ENCODE assay signal across 10 cellular contexts in genomic region chr19:35204799-35205732, GRCh38. TPM values are rescaled to one million over a fixed set of nuclear protein-coding genes. Genes with fewer than 3 reads are reported as not detected.
A peak's percentile ranks its signal among the peaks of the same experiment; 100 is the strongest.
DNase-seq lines count a peak whose midpoint lies in the region; ATAC-seq and TF ChIP-seq lines count a peak whose summit lies in the region.
"Had no signal": no experiment of that assay in that cellular context is flagged by ENCODE, and none has a peak within 500 bp of the region (broad histone marks: within the 10 kb centered on the region; RNA-seq: fewer than 3 reads in every experiment).

No MANE protein-coding gene starts in this region.

- H3K9me3 ChIP-seq in MM.1S (replicated peaks; ENCODE audit: insufficient read depth, low read length), result no peaks in the 10 kb centered on the region
- H3K9me3 ChIP-seq: thoracic aorta had no signal

- no peaks in the 10 kb centered on the region for H3K36me3 ChIP-seq in MM.1S (replicated peaks; ENCODE audit: insufficient read depth, low read length)
- H3K36me3 ChIP-seq: thoracic aorta had no signal

- peaks cover 31% of the 10 kb centered on the region for H3F3A ChIP-seq in MM.1S (ENCODE audit: insufficient read depth, low read length)

- no peaks in the 10 kb centered on the region for H3K79me2 ChIP-seq in MM.1S (ENCODE audit: low read length)

- peak overlapping the region; percentile 93 for H3K27ac ChIP-seq in MM.1S (ENCODE audit: low read length)
- H3K27ac ChIP-seq: thoracic aorta had no signal

- peaks cover 39% of the 10 kb centered on the region for H3K4me1 ChIP-seq in MM.1S (ENCODE audit: low read length)

- peak overlapping the region; percentile 83 for H3K9ac ChIP-seq in MM.1S (ENCODE audit: low read length)

- peak overlapping the region; percentile 62 for H3K4me2 ChIP-seq in MM.1S (ENCODE audit: low read depth, low read length)

- H3K4me3 ChIP-seq in MM.1S (ENCODE audit: low read length), result peak overlapping the region; percentile 51
- H3K4me3 ChIP-seq: thoracic aorta had no signal

- no peaks in the 10 kb centered on the region for H4K20me1 ChIP-seq in MM.1S (ENCODE audit: insufficient read depth, low read length)

- no peaks in the 10 kb centered on the region for H3K9me2 ChIP-seq in MM.1S (replicated peaks; ENCODE audit: insufficient read depth, low read length)

- peak overlapping the region; percentile 81 for H2AFZ ChIP-seq in MM.1S (ENCODE audit: low read length)

- ATAC-seq in GM21390 (IDR thresholded peaks at IDR 0.05; ENCODE audit: unreplicated experiment) (peak; percentile 81), esophagus mucosa (peak; percentile 57)

- peak; percentile 31 for DNase-seq in GF-D8 (lab: John Stamatoyannopoulos, UW)
- DNase-seq in MM.1S, result peak; percentile 67
- no peak for DNase-seq in activated CD4-positive, CD25-positive, alpha-beta regulatory T cell treated with anti-CD3 and anti-CD28 coated beads, Interleukin-2, amount 50 U/mL, for 72 hours
- no peak for DNase-seq in NCI-H2081 (lab: John Stamatoyannopoulos, UW)
- DNase-seq in D341Med (ENCODE audit: low spot score), result no peak
- DNase-seq in activated CD4-positive, alpha-beta T cell treated with anti-CD3 and anti-CD28 coated beads for 4 hours, result no peak

- no peak for TF ChIP-seq CTCF in MM.1S (IDR thresholded peaks at IDR 0.05; ENCODE audit: low read length)

- H3K27me3 ChIP-seq in MM.1S (replicated peaks; ENCODE audit: insufficient read depth, low read length), result no peaks in the 10 kb centered on the region

RNA-seq across cellular contexts. Expression of gene FAM187B, which starts 23.5 kb away (rescaled TPM):
- not detected for total RNA-seq in esophagus mucosa
- total RNA-seq: lung microvascular endothelial cell, thoracic aorta had no signal

RNA-seq across cellular contexts. Expression of gene LSR, which starts 43.7 kb away (rescaled TPM):
- total RNA-seq in esophagus mucosa, result 66.6 TPM

RNA-seq across cellular contexts. Expression of gene FXYD5, which starts 50.5 kb away (rescaled TPM):
- 114 TPM for total RNA-seq in esophagus mucosa

Comparison
In these comparisons a context has a peak if more than half of its experiments do, and no peak if none do; other contexts are left out.
1. DNase-seq: peak in GF-D8 (single experiment) and MM.1S (single experiment); none in activated CD4-positive, CD25-positive, alpha-beta regulatory T cell treated with anti-CD3 and anti-CD28 coated beads, Interleukin-2, amount 50 U/mL, for 72 hours (single experiment), NCI-H2081 (0 of 2), D341Med (single experiment) and activated CD4-positive, alpha-beta T cell treated with anti-CD3 and anti-CD28 coated beads for 4 hours (0 of 2).